ENCODE assay signal across 1 cellular context in the genomic region with DNA sequence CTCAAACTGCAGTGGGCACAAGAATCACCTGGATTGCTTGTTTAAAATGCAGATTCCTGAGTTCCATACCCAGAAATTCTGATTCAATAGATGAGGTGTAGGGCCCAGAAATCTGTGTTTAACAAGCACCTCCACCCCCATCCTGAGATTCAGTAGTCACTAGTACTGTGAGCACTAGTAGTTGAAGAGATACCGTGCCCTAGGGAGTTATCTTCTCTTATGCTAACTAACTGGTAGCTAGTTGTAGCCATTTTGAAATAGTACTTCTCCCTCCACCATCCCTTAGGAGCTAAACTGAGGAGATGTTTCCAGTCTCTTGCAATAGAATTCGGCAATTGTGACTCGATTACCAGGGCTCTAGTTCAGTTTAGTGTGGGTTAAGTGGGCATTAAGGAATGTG.
TF ChIP-seq lines count a peak whose summit lies in the region.

No MANE protein-coding gene starts in this region.

TF ChIP-seq in H1, 55 proteins besides CTCF, POLR2A, EP300 and RAD21:
- TF ChIP-seq CHD1 (IDR thresholded peaks at IDR 0.05; ENCODE audit: low read depth, low read length) (no peak), SAP30 (IDR thresholded peaks at IDR 0.05; ENCODE audit: insufficient read depth, insufficient replicate concordance, low read length) (no peak), BCL11A (IDR thresholded peaks at IDR 0.05; ENCODE audit: low read depth in 2 of 2, low read length in 2 of 2) (no peak), RFX5 (IDR thresholded peaks at IDR 0.05; ENCODE audit: borderline replicate concordance, low read depth, low read length) (no peak), YY1 (IDR thresholded peaks at IDR 0.05; ENCODE audit: low read depth, low read length) (no peak), EGR1 (IDR thresholded peaks at IDR 0.05; ENCODE audit: borderline replicate concordance, low read depth, low read length) (no peak), SRF (IDR thresholded peaks at IDR 0.05; ENCODE audit: low read depth, low read length) (no peak), SUZ12 (IDR thresholded peaks at IDR 0.05; ENCODE audit: low read length) (no peak), CBX5 (IDR thresholded peaks at IDR 0.05; ENCODE audit: low read depth, low read length) (no peak), TAF7 (optimal IDR thresholded peaks at IDR 0.05; ENCODE audit: borderline replicate concordance, low read depth, low read length) (no peak), TBP (IDR thresholded peaks at IDR 0.05; ENCODE audit: low read depth, low read length) (no peak)
- TF ChIP-seq, protein P1, sequence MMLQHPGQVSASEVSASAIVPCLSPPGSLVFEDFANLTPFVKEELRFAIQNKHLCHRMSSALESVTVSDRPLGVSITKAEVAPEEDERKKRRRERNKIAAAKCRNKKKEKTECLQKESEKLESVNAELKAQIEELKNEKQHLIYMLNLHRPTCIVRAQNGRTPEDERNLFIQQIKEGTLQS (IDR thresholded peaks at IDR 0.05; ENCODE audit: insufficient read depth, low read depth, low read length): no peak
TF ChIP-seq in H1: peak in this region for 0.
